In genomic region chr14:27205036-27205435, GRCh38 we compare ENCODE assay signal across 9 cellular contexts.
"Had no signal": no experiment of that assay in that cellular context is flagged by ENCODE, and none has a peak within 500 bp of the region (broad histone marks: within the 10 kb centered on the region; RNA-seq: fewer than 3 reads in every experiment).

No MANE protein-coding gene starts in this region.

- H2AFZ ChIP-seq: GM23248 had no signal

- H3K27ac ChIP-seq: GM23248, HL-60 had no signal

- H3K9me3 ChIP-seq: HAP-1 had no signal

- H3K36me3 ChIP-seq: HAP-1 had no signal

- H3K4me3 ChIP-seq: GM23248, HAP-1, K562 had no signal

- H3K27ac Mint-ChIP-seq: HFFc6 had no signal

- H3K4me1 ChIP-seq: HAP-1 had no signal

- H3K9ac ChIP-seq: GM23248 had no signal

- DNase-seq: GM23248, GOT3, H7, HFFc6, KG1 had no signal

- H3K4me3 Mint-ChIP-seq: HFFc6 had no signal

- ATAC-seq: HCT116, K562 had no signal

- FAIRE-seq: K562 had no signal
